8 cellular contexts compared by ENCODE assay signal in the genomic region with DNA sequence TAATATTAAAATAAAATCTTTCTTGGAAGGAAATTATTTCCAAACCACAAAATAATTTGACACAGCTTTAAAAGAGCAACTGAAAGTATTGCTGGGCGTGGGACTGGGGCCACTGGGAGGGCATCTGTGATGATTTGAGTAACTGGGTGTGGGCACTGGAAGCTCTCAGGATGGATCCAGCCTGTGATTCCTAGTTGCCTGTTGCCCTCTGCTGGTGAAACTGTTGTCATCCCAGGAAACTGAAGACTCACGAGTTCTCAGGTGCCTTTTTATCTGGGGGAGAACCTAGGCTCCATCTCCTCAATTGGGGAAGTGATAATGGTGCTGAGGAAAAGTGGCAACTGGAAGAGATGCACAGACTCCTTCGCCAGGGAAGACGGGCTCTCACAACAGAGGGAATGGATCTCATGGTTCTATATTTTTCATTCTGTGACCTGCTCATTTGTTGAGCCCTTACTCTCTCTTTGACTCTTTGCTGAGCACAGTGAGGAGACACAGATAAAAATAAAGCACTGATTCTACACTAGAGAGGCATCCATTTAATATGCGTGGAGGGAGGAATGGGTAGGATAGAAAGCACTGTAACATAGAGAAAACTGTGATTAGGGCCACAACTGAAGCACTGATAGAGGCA.
DNase-seq lines count a peak whose midpoint lies in the region; ATAC-seq, FAIRE-seq and TF ChIP-seq lines count a peak whose summit lies in the region.

No MANE protein-coding gene starts in this region.

- DNase-seq in AML-193 (lab: John Stamatoyannopoulos, UW): peak; percentile 18 to 38
- peak; percentile 6 for DNase-seq in GM20000 (ENCODE audit: low spot score)
- DNase-seq in NCI-H446 treated with DMSO at 0.1 percent for 48 hours (lab: John Stamatoyannopoulos, UW): peak; percentile 36
- DNase-seq in anterior cingulate cortex (lab: John Stamatoyannopoulos, UW): peak in 46 of 58 donors; percentile 0 to 56 (median 14)
- peak; percentile 67 to 85 (median 69) for DNase-seq in right cardiac atrium
- DNase-seq in sigmoid colon: no peak
- no peak for DNase-seq in GM12891 (ENCODE audit: insufficient read length, low spot score)

- no peaks in the 10 kb centered on the region for H3K4me1 ChIP-seq in right cardiac atrium (ENCODE audit: control insufficient read depth, insufficient read depth, low read length)
- H3K4me1 ChIP-seq in sigmoid colon: no peaks in the 10 kb centered on the region

- WGBS in right cardiac atrium: 38% methylated on average over 5 of the region's 5 CpGs
- WGBS in sigmoid colon, 2 donors: 38 to 55% methylated on average over 5 of the region's 5 CpGs

- peak; percentile 6 for TF ChIP-seq CTCF in GM20000 (IDR thresholded peaks at IDR 0.05; ENCODE audit: extremely low read depth, missing control alignments)
- peak in 3 of 4 experiments; percentile 28 to 39 (median 38) for TF ChIP-seq CTCF in sigmoid colon (IDR thresholded peaks at IDR 0.05)

- peak; percentile 86 to 89 for ATAC-seq in right cardiac atrium
- ATAC-seq in HG03457 (IDR thresholded peaks at IDR 0.05; ENCODE audit: unreplicated experiment): no peak

- H3K9me3 ChIP-seq in right cardiac atrium (ENCODE audit: control insufficient read depth, low read length) (no peaks in the 10 kb centered on the region), sigmoid colon (no peaks in the 10 kb centered on the region)

- H3K36me3 ChIP-seq in sigmoid colon: no peaks in the 10 kb centered on the region

- no peak for TF ChIP-seq EP300 in sigmoid colon (IDR thresholded peaks at IDR 0.05)

- H3K27ac ChIP-seq in right cardiac atrium (ENCODE audit: low read length) (no peak overlapping the region), sigmoid colon (no peak overlapping the region)

- intact Hi-C loops in right cardiac atrium (cut with DNase I): loop anchor here in 1 of 4 donors (10.0 kb wide), 1 partner anchor 1499 kb away; no protein-coding TSS in a partner anchor
- intact Hi-C loops in sigmoid colon (cut with DNase I): no loop called here

- TF ChIP-seq POLR2A in sigmoid colon (IDR thresholded peaks at IDR 0.05) (no peak), GM12891 (IDR thresholded peaks at IDR 0.05; ENCODE audit: low read depth, low read length) (no peak)

- H3K4me3 ChIP-seq in right cardiac atrium (ENCODE audit: low read length): no peak overlapping the region
- H3K4me3 ChIP-seq in sigmoid colon: no peak overlapping the region

- FAIRE-seq in GM12891 (lab: Jason Lieb, UNC): no peak

- H3K27me3 ChIP-seq in right cardiac atrium (ENCODE audit: control insufficient read depth, insufficient read depth) (no peaks in the 10 kb centered on the region), sigmoid colon (no peaks in the 10 kb centered on the region)

TF ChIP-seq in GM12891, 5 proteins besides CTCF, POLR2A, EP300 and RAD21:
- TF ChIP-seq POU2F2 (IDR thresholded peaks at IDR 0.05; ENCODE audit: low read depth, low read length) (no peak), POLR2AphosphoS5 (IDR thresholded peaks at IDR 0.05; ENCODE audit: low read depth, low read length) (no peak), TAF1 (IDR thresholded peaks at IDR 0.05; ENCODE audit: low read depth, low read length) (no peak), PAX5 (IDR thresholded peaks at IDR 0.05; ENCODE audit: insufficient read depth, low read length, severe bottlenecking) (no peak), SPI1 (IDR thresholded peaks at IDR 0.05; ENCODE audit: low read depth, low read length) (no peak)

Comparison
In these comparisons a context has a peak if more than half of its experiments do, and no peak if none do; other contexts are left out.
1. DNase-seq: peak in AML-193 (2 of 2), GM20000 (single experiment), NCI-H446 treated with DMSO at 0.1 percent for 48 hours (single experiment), anterior cingulate cortex (46 of 58) and right cardiac atrium (3 of 3); none in sigmoid colon (single experiment) and GM12891 (single experiment).